Comparison of ENCODE assay signal across 24 cellular contexts in genomic region chr12:11694528-11694927, GRCh38.
"Had no signal": no experiment of that assay in that cellular context is flagged by ENCODE, and none has a peak within 500 bp of the region (broad histone marks: within the 10 kb centered on the region; RNA-seq: fewer than 3 reads in every experiment).

No MANE protein-coding gene starts in this region.

- H3K4me3 Mint-ChIP-seq: activated B cell treated with CpG ODN at 0.5 μM for 24 hours; activated CD4-positive, alpha-beta T cell treated with anti-CD3 and anti-CD28 coated beads, Interleukin-2, amount 10 ng/mL, durations not matched to agents 24 days and 14 days; activated CD8-positive, alpha-beta memory T cell treated with anti-CD3 and anti-CD28 coated beads, Interleukin-2, amount 10 ng/mL, durations not matched to agents 7 days and 5 days; activated naive CD8-positive, alpha-beta T cell treated with anti-CD3 and anti-CD28 coated beads, Interleukin-2, amount 10 ng/mL, durations not matched to agents 7 days and 5 days; activated T-cell treated with anti-CD3 and anti-CD28 coated beads, Interleukin-2, amount 50 U/mL, for 4 hours; IgD-negative memory B cell; T-helper 17 cell had no signal

- H3K27me3 Mint-ChIP-seq: activated B cell treated with CpG ODN at 0.5 μM for 24 hours; activated CD4-positive, alpha-beta T cell treated with anti-CD3 and anti-CD28 coated beads, Interleukin-2, amount 10 ng/mL, durations not matched to agents 24 days and 14 days; activated CD8-positive, alpha-beta memory T cell treated with anti-CD3 and anti-CD28 coated beads, Interleukin-2, amount 10 ng/mL, durations not matched to agents 7 days and 5 days; activated naive CD8-positive, alpha-beta T cell treated with anti-CD3 and anti-CD28 coated beads, Interleukin-2, amount 10 ng/mL, durations not matched to agents 7 days and 5 days; IgD-negative memory B cell; T-helper 17 cell had no signal

- H3K27ac Mint-ChIP-seq: activated B cell treated with CpG ODN at 0.5 μM for 24 hours; activated CD4-positive, alpha-beta T cell treated with anti-CD3 and anti-CD28 coated beads, Interleukin-2, amount 10 ng/mL, durations not matched to agents 24 days and 14 days; activated CD8-positive, alpha-beta memory T cell treated with anti-CD3 and anti-CD28 coated beads, Interleukin-2, amount 10 ng/mL, durations not matched to agents 7 days and 5 days; activated naive CD8-positive, alpha-beta T cell treated with anti-CD3 and anti-CD28 coated beads, Interleukin-2, amount 10 ng/mL, durations not matched to agents 7 days and 5 days; IgD-negative memory B cell; T-helper 17 cell had no signal

- H3K4me3 ChIP-seq: adrenal gland had no signal

- H3K9me3 ChIP-seq: adrenal gland had no signal

- H3K36me3 ChIP-seq: adrenal gland had no signal

- ATAC-seq: activated CD8-positive, alpha-beta memory T cell treated with anti-CD3 and anti-CD28 coated beads, Interleukin-2, amount 10 ng/mL, durations not matched to agents 7 days and 5 days; activated T-cell treated with anti-CD3 and anti-CD28 coated beads, Interleukin-2, amount 50 U/mL, for 4 hours; T-helper 17 cell had no signal

- DNase-seq: activated B cell treated with CpG ODN at 0.5 μM for 24 hours; activated CD4-positive, alpha-beta T cell treated with anti-CD3 and anti-CD28 coated beads for 1 hour; activated CD4-positive, alpha-beta T cell treated with anti-CD3 and anti-CD28 coated beads, Interleukin-2, amount 10 ng/mL, durations not matched to agents 24 days and 14 days; activated CD4-positive, alpha-beta T cell treated with anti-CD3 and anti-CD28 coated beads, Interleukin-2, amount 50 U/mL, for 48 hours; activated CD8-positive, alpha-beta memory T cell treated with anti-CD3 and anti-CD28 coated beads, Interleukin-2, amount 10 ng/mL, durations not matched to agents 7 days and 5 days; activated effector memory CD4-positive, alpha-beta T cell treated with anti-CD3 and anti-CD28 coated beads, Interleukin-2, amount 50 U/mL, for 16 hours; activated naive CD4-positive, alpha-beta T cell treated with Interleukin-2 at 50 U/mL for 16 hours; activated naive CD8-positive, alpha-beta T cell treated with anti-CD3 and anti-CD28 coated beads, Interleukin-2, amount 10 ng/mL, durations not matched to agents 7 days and 5 days; activated T-cell treated with anti-CD3 and anti-CD28 coated beads, Interleukin-2, amount 50 U/mL, for 4 hours; adrenal gland; KG1; NCI-H1092 treated with DMSO at 0.1 percent for 48 hours; NCI-H1417 treated with DMSO at 0.1 percent for 48 hours; NCI-H1694; NCI-H2029; NCI-H2107; NCI-H2171 treated with DMSO at 0.1 percent for 48 hours; NCI-H226; NCI-H526; NCI-H774; SIG-M5; T-helper 17 cell; T-helper 9 cell had no signal

- H3K27me3 ChIP-seq: adrenal gland had no signal

- H3K9me3 Mint-ChIP-seq: activated B cell treated with CpG ODN at 0.5 μM for 24 hours; activated CD4-positive, alpha-beta T cell treated with anti-CD3 and anti-CD28 coated beads, Interleukin-2, amount 10 ng/mL, durations not matched to agents 24 days and 14 days; activated naive CD8-positive, alpha-beta T cell treated with anti-CD3 and anti-CD28 coated beads, Interleukin-2, amount 10 ng/mL, durations not matched to agents 7 days and 5 days; activated T-cell treated with anti-CD3 and anti-CD28 coated beads, Interleukin-2, amount 50 U/mL, for 4 hours; IgD-negative memory B cell had no signal
